Comparison of ENCODE assay signal across 16 cellular contexts in genomic region chr3:170709046-170709445, GRCh38.
DNase-seq lines count a peak whose midpoint lies in the region; ATAC-seq and TF ChIP-seq lines count a peak whose summit lies in the region.
"Had no signal": no experiment of that assay in that cellular context is flagged by ENCODE, and none has a peak within 500 bp of the region (broad histone marks: within the 10 kb centered on the region; RNA-seq: fewer than 3 reads in every experiment).

No MANE protein-coding gene starts in this region.

- H3K27me3 Mint-ChIP-seq in CD4-positive, alpha-beta memory T cell, result peaks cover 0 to 19% of the 10 kb centered on the region in 2 donors
- H3K27me3 Mint-ChIP-seq: dendritic cell treated with granulocyte-macrophage colony-stimulating factor and Interleukin-4, amounts not matched to agents 40 ng/mL and 50 ng/mL, for 4 days had no signal

- peaks cover 0 to 15% (median 6%) of the 10 kb centered on the region in 8 donors for H3K9me3 Mint-ChIP-seq in CD4-positive, alpha-beta memory T cell

- CTCF ChIA-PET in PC-3 (lab: Charles Lee), result no interaction called here
- CTCF ChIA-PET in CD4-positive, alpha-beta memory T cell (lab: Charles Lee; ENCODE audit: partially characterized antibody), result no interaction called here

- no peak overlapping the region for H3K27ac ChIP-seq in PC-3 (ENCODE audit: low read length)
- H3K27ac ChIP-seq in epithelial cell of prostate, result peak overlapping the region; percentile 64
- no peak overlapping the region for H3K27ac ChIP-seq in CD4-positive, alpha-beta memory T cell (ENCODE audit: low read depth, low read length)

- no peak overlapping the region for H3K9ac ChIP-seq in PC-3 (ENCODE audit: low read length)

- H3K27ac Mint-ChIP-seq in CD4-positive, alpha-beta memory T cell, result no peak overlapping the region
- H3K27ac Mint-ChIP-seq: activated CD8-positive, alpha-beta T cell treated with anti-CD3 and anti-CD28 coated beads, Interleukin-2, amount 10 ng/mL, durations not matched to agents 7 days and 5 days; activated naive CD4-positive, alpha-beta T cell treated with anti-CD3 and anti-CD28 coated beads, Interleukin-2, amount 50 U/mL, for 72 hours; dendritic cell treated with granulocyte-macrophage colony-stimulating factor and Interleukin-4, amounts not matched to agents 40 ng/mL and 50 ng/mL, for 4 days; T-helper 17 cell had no signal

- no TSS peak for BruUV-seq in PC-3 (replicated peaks; lab: Mats Ljungman, UMichigan)

- POLR2A ChIA-PET in PC-3 (lab: Charles Lee; ENCODE audit: unreplicated experiment), result no interaction called here
- POLR2A ChIA-PET in CD4-positive, alpha-beta memory T cell (lab: Charles Lee; ENCODE audit: partially characterized antibody), result no interaction called here

- no peak for ATAC-seq in PC-3
- peak; percentile 37 for ATAC-seq in omental fat pad (ENCODE audit: low FRiP score)
- no peak for ATAC-seq in GM21825 (IDR thresholded peaks at IDR 0.05; ENCODE audit: unreplicated experiment)
- ATAC-seq: activated CD8-positive, alpha-beta T cell treated with anti-CD3 and anti-CD28 coated beads, Interleukin-2, amount 10 ng/mL, durations not matched to agents 7 days and 5 days; activated naive CD4-positive, alpha-beta T cell treated with anti-CD3 and anti-CD28 coated beads, Interleukin-2, amount 50 U/mL, for 72 hours; stimulated activated naive CD8-positive, alpha-beta T cell treated with anti-CD3 and anti-CD28 coated beads, Interleukin-15, Interleukin-2, amounts not matched to agents 100 U/mL and 50 U/mL, for 24 hours; T-helper 17 cell had no signal

- no peaks in the 10 kb centered on the region for H3K79me2 ChIP-seq in PC-3 (ENCODE audit: low read length)

- no peak overlapping the region for H3K4me3 Mint-ChIP-seq in CD4-positive, alpha-beta memory T cell
- H3K4me3 Mint-ChIP-seq: activated CD8-positive, alpha-beta T cell treated with anti-CD3 and anti-CD28 coated beads, Interleukin-2, amount 10 ng/mL, durations not matched to agents 7 days and 5 days; dendritic cell treated with granulocyte-macrophage colony-stimulating factor and Interleukin-4, amounts not matched to agents 40 ng/mL and 50 ng/mL, for 4 days; T-helper 17 cell had no signal

- DNase-seq in GM03348 (ENCODE audit: low spot score), result peak; percentile 79
- peak; percentile 35 for DNase-seq in PC-3
- DNase-seq in epithelial cell of prostate (ENCODE audit: low read depth, low spot score), result no peak
- no peak for DNase-seq in omental fat pad (ENCODE audit: low spot score)
- DNase-seq in CD4-positive, alpha-beta memory T cell, result no peak
- no peak for DNase-seq in kidney glomerular epithelial cell (lab: John Stamatoyannopoulos, UW)
- no peak for DNase-seq in stimulated activated CD4-positive, alpha-beta T cell treated with anti-CD3 and anti-CD28 coated beads, Interleukin-2, amount 100 ng/mL, for 48 hours
- DNase-seq: activated CD8-positive, alpha-beta T cell treated with anti-CD3 and anti-CD28 coated beads, Interleukin-2, amount 10 ng/mL, durations not matched to agents 7 days and 5 days; hypothalamus; NCI-H187 treated with DMSO at 0.1 percent for 48 hours; stimulated activated CD4-positive, alpha-beta T cell treated with anti-CD3 and anti-CD28 coated beads, Interleukin-4, amount 100 ng/mL, for 24 hours; stimulated activated naive CD8-positive, alpha-beta T cell treated with anti-CD3 and anti-CD28 coated beads, Interleukin-15, Interleukin-2, amounts not matched to agents 100 U/mL and 50 U/mL, for 24 hours; T-helper 17 cell had no signal

- H3K36me3 ChIP-seq in PC-3 (ENCODE audit: low read depth, low read length), result peaks cover 8% of the 10 kb centered on the region; the same call in 1 of the 2 replicates
- no peaks in the 10 kb centered on the region for H3K36me3 ChIP-seq in CD4-positive, alpha-beta memory T cell (ENCODE audit: insufficient read depth, low read length)

- no peaks in the 10 kb centered on the region for H3K36me3 Mint-ChIP-seq in CD4-positive, alpha-beta memory T cell
- H3K36me3 Mint-ChIP-seq: activated naive CD4-positive, alpha-beta T cell treated with anti-CD3 and anti-CD28 coated beads, Interleukin-2, amount 50 U/mL, for 72 hours had no signal

- H4K20me1 ChIP-seq in PC-3 (ENCODE audit: low read length), result no peaks in the 10 kb centered on the region

- no peak overlapping the region for H3K4me3 ChIP-seq in PC-3 (ENCODE audit: low read length)
- no peak overlapping the region for H3K4me3 ChIP-seq in CD4-positive, alpha-beta memory T cell (ENCODE audit: low read length in 2 of 2)

- H3K4me2 ChIP-seq in PC-3 (ENCODE audit: low read length), result no peak overlapping the region

- H3K4me1 Mint-ChIP-seq in CD4-positive, alpha-beta memory T cell, result no peaks in the 10 kb centered on the region
- H3K4me1 Mint-ChIP-seq: T-helper 17 cell had no signal

- no peaks in the 10 kb centered on the region for H3K9me2 ChIP-seq in PC-3 (replicated peaks; ENCODE audit: low read length)

- no peak for TF ChIP-seq CTCF in PC-3 (conservative IDR thresholded peaks at IDR 0.05; ENCODE audit: low read depth, low read length)
- no peak for TF ChIP-seq CTCF in omental fat pad (IDR thresholded peaks at IDR 0.05)

- peaks cover 27% of the 10 kb centered on the region for H3K4me1 ChIP-seq in PC-3 (ENCODE audit: insufficient read depth, low read length)
- H3K4me1 ChIP-seq in CD4-positive, alpha-beta memory T cell (ENCODE audit: insufficient read depth, low read length), result no peaks in the 10 kb centered on the region

- intact Hi-C loops in PC-3 (cut with micrococcal nuclease), result no loop called here
- intact Hi-C loops in CD4-positive, alpha-beta memory T cell (cut with micrococcal nuclease), result no loop called here

- H3F3A ChIP-seq in PC-3 (ENCODE audit: low read length, unreplicated experiment), result peaks cover 5% of the 10 kb centered on the region

- no peak overlapping the region for H2AFZ ChIP-seq in PC-3 (ENCODE audit: low read length)

- H3K27me3 ChIP-seq in PC-3 (ENCODE audit: low read length), result no peaks in the 10 kb centered on the region
- no peaks in the 10 kb centered on the region for H3K27me3 ChIP-seq in CD4-positive, alpha-beta memory T cell (ENCODE audit: insufficient read depth, low read length)

- H3K9me3 ChIP-seq in PC-3 (ENCODE audit: low read length), result peaks cover 10% of the 10 kb centered on the region
- H3K9me3 ChIP-seq in CD4-positive, alpha-beta memory T cell (ENCODE audit: control insufficient read depth in 1 of 2, low read length in 2 of 2), result no peaks in the 10 kb centered on the region

Comparison
In these comparisons a context has a peak if more than half of its experiments do, and no peak if none do; other contexts are left out.
1. DNase-seq: peak in GM03348 (single experiment) and PC-3 (single experiment); none in epithelial cell of prostate (single experiment), omental fat pad (single experiment), CD4-positive, alpha-beta memory T cell (0 of 5), kidney glomerular epithelial cell (single experiment) and stimulated activated CD4-positive, alpha-beta T cell treated with anti-CD3 and anti-CD28 coated beads, Interleukin-2, amount 100 ng/mL, for 48 hours (0 of 2).